In the genomic region with DNA sequence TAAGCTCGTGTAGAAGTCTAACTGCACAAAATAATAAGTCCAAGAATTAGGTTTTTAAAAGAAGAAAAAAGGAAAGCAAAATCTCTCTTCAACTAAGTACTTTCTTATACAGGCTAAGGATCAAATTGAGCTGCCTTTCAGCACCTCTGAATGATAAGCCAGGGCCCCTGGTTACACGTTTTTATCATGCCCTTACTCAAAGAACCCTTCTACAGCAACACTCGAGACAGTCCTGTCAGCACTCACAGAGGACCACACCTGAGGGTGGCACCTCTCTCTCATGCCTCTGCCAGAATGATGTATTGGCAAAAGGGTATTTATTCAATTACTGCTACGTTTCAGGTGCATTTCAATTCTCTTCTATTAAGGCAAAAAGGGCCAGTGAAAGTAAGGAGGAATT, we compare ENCODE assay signal across 1 cellular context.
TF ChIP-seq lines count a peak whose summit lies in the region.

No MANE protein-coding gene starts in this region.

TF ChIP-seq in endothelial cell of umbilical vein, 7 proteins besides CTCF, POLR2A, EP300 and RAD21:
- TF ChIP-seq JUN (IDR thresholded peaks at IDR 0.05; ENCODE audit: borderline replicate concordance, insufficient read depth, insufficient read length, low read depth): no peak
- TF ChIP-seq FOS (IDR thresholded peaks at IDR 0.05; ENCODE audit: borderline replicate concordance, insufficient read depth, low read length): no peak
- TF ChIP-seq, protein P1, sequence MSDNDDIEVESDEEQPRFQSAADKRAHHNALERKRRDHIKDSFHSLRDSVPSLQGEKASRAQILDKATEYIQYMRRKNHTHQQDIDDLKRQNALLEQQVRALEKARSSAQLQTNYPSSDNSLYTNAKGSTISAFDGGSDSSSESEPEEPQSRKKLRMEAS (IDR thresholded peaks at IDR 0.05; ENCODE audit: insufficient read depth, insufficient read length): no peak
- no peak for TF ChIP-seq POLR2AphosphoS5 (IDR thresholded peaks at IDR 0.05; ENCODE audit: insufficient read depth, low read depth, low read length)
- TF ChIP-seq EZH2 (IDR thresholded peaks at IDR 0.05; ENCODE audit: borderline replicate concordance, low read depth, low read length, severe bottlenecking): no peak
- no peak for TF ChIP-seq GATA2 (IDR thresholded peaks at IDR 0.05; ENCODE audit: insufficient read depth, insufficient read length, low read depth, low read length)
- TF ChIP-seq MYC (IDR thresholded peaks at IDR 0.05; ENCODE audit: low read depth, low read length): no peak
